In the genomic region with DNA sequence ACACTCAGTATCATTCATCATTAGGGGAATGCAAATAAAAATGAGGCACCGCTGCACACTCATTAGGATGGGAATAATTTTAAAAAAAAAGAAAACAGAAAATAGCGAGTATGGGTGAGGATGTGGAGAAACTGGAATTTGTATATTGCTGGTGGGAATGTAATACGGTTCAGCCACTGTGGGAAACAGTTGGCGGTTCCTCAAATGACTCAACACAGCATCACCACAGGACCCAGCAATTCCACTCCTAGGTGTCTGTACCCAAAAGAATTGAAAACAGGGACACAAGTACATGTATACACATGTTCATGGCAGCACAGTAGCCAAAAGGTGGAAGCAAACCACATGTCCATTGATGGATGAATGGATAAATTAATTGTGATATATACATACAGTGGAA, we compare ENCODE assay signal across 1 cellular context.
TF ChIP-seq lines count a peak whose summit lies in the region.

No MANE protein-coding gene starts in this region.

TF ChIP-seq in HEK293T, 16 proteins besides CTCF, POLR2A, EP300 and RAD21:
- no peak for TF ChIP-seq HDGF (IDR thresholded peaks at IDR 0.05; ENCODE audit: borderline replicate concordance)
- TF ChIP-seq NFRKB (IDR thresholded peaks at IDR 0.05): no peak
- TF ChIP-seq ZNF384 (IDR thresholded peaks at IDR 0.05): no peak
- TF ChIP-seq TARDBP (IDR thresholded peaks at IDR 0.05): no peak
